Comparison of ENCODE assay signal across 10 cellular contexts in genomic region chr22:32803020-32803758, GRCh38. TPM values are rescaled to one million over a fixed set of nuclear protein-coding genes. Genes with fewer than 3 reads are reported as not detected.
DNase-seq lines count a peak whose midpoint lies in the region; ATAC-seq and TF ChIP-seq lines count a peak whose summit lies in the region.
"Had no signal": no experiment of that assay in that cellular context is flagged by ENCODE, and none has a peak within 500 bp of the region (broad histone marks: within the 10 kb centered on the region; RNA-seq: fewer than 3 reads in every experiment).

No MANE protein-coding gene starts in this region.

- H3K36me3 Mint-ChIP-seq in CD14-positive monocyte, result peaks cover 0 to 3% of the 10 kb centered on the region in 2 donors

- peaks cover 52 to 54% (median 52%) of the 10 kb centered on the region in 3 donors for H3K27me3 Mint-ChIP-seq in CD14-positive monocyte (ENCODE audit: low read depth in 3 of 3)

- H3K4me3 ChIP-seq in ectodermal cell (ENCODE audit: insufficient read depth, low read depth, low read length) (peak overlapping the region; percentile 61), lower lobe of right lung (peak overlapping the region; percentile 77), tibial nerve (peak overlapping the region; percentile 59 to 93 (median 90))

- H3K4me1 ChIP-seq in ectodermal cell (ENCODE audit: control insufficient read depth, insufficient read depth, low read length) (peaks cover 32% of the 10 kb centered on the region), lower lobe of right lung (peaks cover 40% of the 10 kb centered on the region), tibial nerve (peaks cover 0 to 57% (median 32%) of the 10 kb centered on the region in 4 donors)

- peak; percentile 84 for DNase-seq in NCI-H226
- DNase-seq in lower lobe of right lung, result no peak
- no peak for DNase-seq in tibial nerve (ENCODE audit: low spot score in 2 of 2)
- DNase-seq in NCI-H748 (lab: John Stamatoyannopoulos, UW; ENCODE audit: unreplicated experiment), result no peak
- no peak for DNase-seq in NCI-H526 treated with DMSO at 0.1 percent for 48 hours (lab: John Stamatoyannopoulos, UW)
- no peak for DNase-seq in CD14-positive monocyte (ENCODE audit: low spot score)
- DNase-seq in T-helper 1 cell, result no peak
- DNase-seq: SHP77; stimulated activated CD4-positive, alpha-beta T cell treated with anti-CD3 and anti-CD28 coated beads, Interleukin-2, amount 100 ng/mL, for 24 hours had no signal

- intact Hi-C loops in lower lobe of right lung (cut with DNase I) (no loop called here), CD14-positive monocyte (cut with micrococcal nuclease) (no loop called here)

- H3K9me3 ChIP-seq in ectodermal cell (ENCODE audit: control insufficient read depth, low read length) (no peaks in the 10 kb centered on the region), lower lobe of right lung (no peaks in the 10 kb centered on the region), tibial nerve (no peaks in the 10 kb centered on the region)

- H3K27me3 ChIP-seq in ectodermal cell (ENCODE audit: control insufficient read depth, insufficient read depth, low read length, poor library complexity, severe bottlenecking), result peaks cover 35% of the 10 kb centered on the region
- H3K27me3 ChIP-seq in lower lobe of right lung (ENCODE audit: low read depth), result peaks cover 15% of the 10 kb centered on the region
- no peaks in the 10 kb centered on the region for H3K27me3 ChIP-seq in tibial nerve

- peak in 1 of 2 donors; percentile 19 for TF ChIP-seq POLR2A in tibial nerve (IDR thresholded peaks at IDR 0.05)

- WGBS in ectodermal cell, 2 experiments, result 56 to 61% methylated on average over 8 to 9 of the region's 9 CpGs
- 9% methylated on average over 9 of the region's 9 CpGs for WGBS in tibial nerve, 2 donors

- H3K27ac Mint-ChIP-seq in CD14-positive monocyte, result no peak overlapping the region

- H3K4me3 Mint-ChIP-seq in CD14-positive monocyte, result peak overlapping the region in 1 of 2 donors; percentile 78

- peak; percentile 7 to 18 for ATAC-seq in lower lobe of right lung

- peaks cover 9% of the 10 kb centered on the region for H3K4me1 Mint-ChIP-seq in CD14-positive monocyte

- H3K27ac ChIP-seq in ectodermal cell (ENCODE audit: insufficient read depth, low read depth, low read length, poor library complexity, severe bottlenecking) (no peak overlapping the region), lower lobe of right lung (peak overlapping the region; percentile 93), tibial nerve (peak overlapping the region; percentile 76 to 94 (median 84))

- H3K9me3 Mint-ChIP-seq in CD14-positive monocyte, result peaks cover 0 to 6% (median 0%) of the 10 kb centered on the region in 7 donors

- H3K36me3 ChIP-seq in ectodermal cell (ENCODE audit: control insufficient read depth, insufficient read depth, low read length) (no peaks in the 10 kb centered on the region), lower lobe of right lung (peaks cover 11% of the 10 kb centered on the region), tibial nerve (peaks cover 0 to 3% (median 0%) of the 10 kb centered on the region in 3 donors)

- TF ChIP-seq EP300 in tibial nerve (IDR thresholded peaks at IDR 0.05), result peak in 1 of 2 donors; percentile 68

- TF ChIP-seq CTCF in lower lobe of right lung (IDR thresholded peaks at IDR 0.05) (no peak), tibial nerve (IDR thresholded peaks at IDR 0.05) (no peak), CD14-positive monocyte (IDR thresholded peaks at IDR 0.05) (no peak)

RNA-seq across cellular contexts. Expression of gene TIMP3, which starts 1.7 kb away (rescaled TPM):
- polyA plus RNA-seq in ectodermal cell (2013, experiment 1 of 4), result 12.0 TPM
- 14.8 TPM for polyA plus RNA-seq in ectodermal cell (2013, experiment 2 of 4)
- polyA plus RNA-seq in ectodermal cell (2013, experiment 3 of 4), result 12.0 TPM
- polyA plus RNA-seq in ectodermal cell (2013, experiment 4 of 4), result 14.8 TPM
- total RNA-seq in lower lobe of right lung (390 TPM), tibial nerve (1,000 to 10,000 TPM in 1 of 4 donors, 100 to 1,000 TPM in 3; 300 to 1,106 (median 939) TPM)
- polyA plus RNA-seq in CD14-positive monocyte, result not detected
